16 cellular contexts compared by ENCODE assay signal in genomic region chr1:208595745-208596144, GRCh38.
DNase-seq lines count a peak whose midpoint lies in the region; FAIRE-seq and TF ChIP-seq lines count a peak whose summit lies in the region.
"Had no signal": no experiment of that assay in that cellular context is flagged by ENCODE, and none has a peak within 500 bp of the region (broad histone marks: within the 10 kb centered on the region; RNA-seq: fewer than 3 reads in every experiment).

No MANE protein-coding gene starts in this region.

- TF ChIP-seq CTCF in BJ (IDR thresholded peaks at IDR 0.05; ENCODE audit: insufficient read depth, low read depth, low read length) (no peak), mammary epithelial cell (conservative IDR thresholded peaks at IDR 0.05 in 1 of 2, IDR thresholded peaks at IDR 0.05 in 1 of 2; ENCODE audit: extremely low read depth in 1 of 2, insufficient read depth in 1 of 2, low read depth in 1 of 2, low read length in 2 of 2) (no peak), keratinocyte (optimal IDR thresholded peaks at IDR 0.05 in 1 of 3, IDR thresholded peaks at IDR 0.05 in 1 of 3, conservative IDR thresholded peaks at IDR 0.05 in 1 of 3; ENCODE audit: extremely low read depth in 1 of 3, insufficient read depth in 2 of 3, low read length in 3 of 3) (no peak), prostate gland (IDR thresholded peaks at IDR 0.05) (no peak), testis (IDR thresholded peaks at IDR 0.05) (no peak)

- H3K4me3 ChIP-seq in BJ (ENCODE audit: low read depth, low read length), result no peak overlapping the region
- H3K4me3 ChIP-seq in mammary epithelial cell (replicated peaks in 1 of 3; ENCODE audit: insufficient read depth in 1 of 3, low read depth in 2 of 3, low read length in 3 of 3), result no peak overlapping the region
- no peak overlapping the region for H3K4me3 ChIP-seq in keratinocyte (ENCODE audit: control insufficient read depth in 2 of 3, extremely low read depth in 1 of 3, insufficient read depth in 2 of 3, low read depth in 1 of 3, low read length in 3 of 3)
- no peak overlapping the region for H3K4me3 ChIP-seq in prostate gland
- no peak overlapping the region for H3K4me3 ChIP-seq in testis
- H3K4me3 ChIP-seq: coronary artery had no signal

- no peak for TF ChIP-seq POLR2A in prostate gland (IDR thresholded peaks at IDR 0.05)
- TF ChIP-seq POLR2A in testis (IDR thresholded peaks at IDR 0.05), result no peak

- no peaks in the 10 kb centered on the region for H3K36me3 ChIP-seq in BJ (ENCODE audit: control insufficient read depth, insufficient read depth, low read length)
- H3K36me3 ChIP-seq in mammary epithelial cell (ENCODE audit: insufficient read depth, low read length), result no peaks in the 10 kb centered on the region
- H3K36me3 ChIP-seq in keratinocyte (ENCODE audit: control insufficient read depth in 2 of 2, extremely low read depth in 1 of 2, insufficient read depth in 2 of 2, low read length in 2 of 2), result no peaks in the 10 kb centered on the region
- no peaks in the 10 kb centered on the region for H3K36me3 ChIP-seq in prostate gland
- no peaks in the 10 kb centered on the region for H3K36me3 ChIP-seq in testis (ENCODE audit: low read depth, missing control alignments)

- H3K9me1 ChIP-seq in keratinocyte (ENCODE audit: control insufficient read depth, extremely low read depth, insufficient read depth, low read length), result no peaks in the 10 kb centered on the region

- H3K4me2 ChIP-seq in mammary epithelial cell (ENCODE audit: insufficient read depth, low read depth, low read length) (no peak overlapping the region), keratinocyte (ENCODE audit: control insufficient read depth, extremely low read depth, insufficient read depth, low read depth, low read length) (no peak overlapping the region)

- WGBS in mammary epithelial cell (ENCODE audit: low coverage, missing lambda C conversion rate), result 67% methylated on average over 4 of the region's 4 CpGs
- WGBS in prostate gland, result 75% methylated on average over 4 of the region's 4 CpGs
- 65 to 77% methylated on average over 4 of the region's 4 CpGs for WGBS in testis, 2 donors

- intact Hi-C loops in mammary epithelial cell (cut with micrococcal nuclease), result no loop called here
- intact Hi-C loops in prostate gland (cut with DNase I), result no loop called here
- intact Hi-C loops in testis (cut with DNase I; ENCODE audit: low total_unique reads), result no loop called here

- H3K9ac ChIP-seq in mammary epithelial cell (ENCODE audit: insufficient read depth, low read length), result no peak overlapping the region
- no peak overlapping the region for H3K9ac ChIP-seq in keratinocyte (ENCODE audit: control insufficient read depth, extremely low read depth, insufficient read depth, low read length)

- FAIRE-seq in keratinocyte (lab: Jason Lieb, UNC), result peak; percentile 57

- no TSS peak for BruUV-seq in mammary epithelial cell (replicated peaks; lab: Mats Ljungman, UMichigan)

- no peak overlapping the region for H2AFZ ChIP-seq in mammary epithelial cell (ENCODE audit: low read depth, low read length)
- no peak overlapping the region for H2AFZ ChIP-seq in keratinocyte (ENCODE audit: control insufficient read depth, low read length)

- no peaks in the 10 kb centered on the region for H3K4me1 ChIP-seq in mammary epithelial cell (ENCODE audit: insufficient read depth, low read length)
- H3K4me1 ChIP-seq in keratinocyte (ENCODE audit: control insufficient read depth, extremely low read depth, insufficient read depth, low read length), result no peaks in the 10 kb centered on the region
- H3K4me1 ChIP-seq in prostate gland (replicated peaks), result no peaks in the 10 kb centered on the region
- no peaks in the 10 kb centered on the region for H3K4me1 ChIP-seq in testis

- dilution Hi-C loops in mammary epithelial cell (cut with HindIII; ENCODE audit: low sequenced_read_pairs) (no loop called here), keratinocyte (cut with MboI; ENCODE audit: extremely low pct_ligation_motif_present, low sequenced_read_pairs) (no loop called here)

- no peaks in the 10 kb centered on the region for H3K9me3 ChIP-seq in mammary epithelial cell (replicated peaks; ENCODE audit: insufficient read depth, low read length)
- no peaks in the 10 kb centered on the region for H3K9me3 ChIP-seq in keratinocyte (ENCODE audit: control insufficient read depth, low read depth, low read length)
- no peaks in the 10 kb centered on the region for H3K9me3 ChIP-seq in prostate gland
- H3K9me3 ChIP-seq in testis, result no peaks in the 10 kb centered on the region

- DNase-seq in BJ (ENCODE audit: low read depth) (peak; percentile 42), LHCN-M2 (ENCODE audit: low read depth) (peak; percentile 48), mammary epithelial cell (peak; percentile 4), keratinocyte (ENCODE audit: low read depth, low spot score) (no peak), anterior cingulate cortex (lab: John Stamatoyannopoulos, UW) (no peak), NAMALWA (ENCODE audit: low spot score) (no peak), prostate gland (ENCODE audit: low spot score) (no peak), testis (no peak)
- DNase-seq: activated CD4-positive, alpha-beta T cell treated with anti-CD3 and anti-CD28 coated beads, Interleukin-2, amount 50 U/mL, for 48 hours; activated naive CD8-positive, alpha-beta T cell treated with anti-CD3 and anti-CD28 coated beads, Interleukin-2, amount 50 U/mL, for 24 hours; activated T-cell treated with anti-CD3 and anti-CD28 coated beads, Interleukin-2, amount 50 U/mL, for 4 hours; natural killer cell; NCI-H2029; NCI-H748 treated with DMSO at 0.1 percent for 48 hours; SW 1271 had no signal

- in situ Hi-C loops in mammary epithelial cell (cut with MboI; ENCODE audit: low sequenced_read_pairs in 2 of 2), result no loop called here

- H3K79me2 ChIP-seq in mammary epithelial cell (ENCODE audit: insufficient read depth, low read length) (no peaks in the 10 kb centered on the region), keratinocyte (ENCODE audit: control insufficient read depth, insufficient read depth, low read length) (no peaks in the 10 kb centered on the region)

- CTCF ChIA-PET in BJ (lab: Yijun Ruan, JAX), result interaction anchor here (1.0 kb wide), 3 partner anchors 10 to 20 kb away, joined by 3 to 4 read pairs (median 3); no protein-coding TSS in a partner anchor
- CTCF ChIA-PET in mammary epithelial cell (lab: Charles Lee; ENCODE audit: low non-redundant PET), result no interaction called here

- H3K27ac ChIP-seq in mammary epithelial cell (ENCODE audit: insufficient read depth, low read depth, low read length) (no peak overlapping the region), keratinocyte (ENCODE audit: control insufficient read depth, insufficient read depth, low read length) (no peak overlapping the region), prostate gland (no peak overlapping the region), testis (no peak overlapping the region)
- H3K27ac ChIP-seq: coronary artery had no signal

- POLR2A ChIA-PET in BJ (lab: Charles Lee), result no interaction called here

- H3K27me3 ChIP-seq in BJ (ENCODE audit: control insufficient read depth, insufficient read depth, low read length) (no peaks in the 10 kb centered on the region), mammary epithelial cell (ENCODE audit: insufficient read depth, low read length) (peaks cover 4% of the 10 kb centered on the region), keratinocyte (ENCODE audit: control insufficient read depth, extremely low read depth, insufficient read depth, low read length) (peaks cover 6% of the 10 kb centered on the region), prostate gland (replicated peaks; ENCODE audit: insufficient read depth) (no peaks in the 10 kb centered on the region), testis (no peaks in the 10 kb centered on the region)

- H4K20me1 ChIP-seq in mammary epithelial cell (ENCODE audit: insufficient read depth, low read length) (no peaks in the 10 kb centered on the region), keratinocyte (ENCODE audit: control insufficient read depth, extremely low read depth, insufficient read depth, low read length) (no peaks in the 10 kb centered on the region)

Comparison
In these comparisons a context has a peak if more than half of its experiments do, and no peak if none do; other contexts are left out.
1. DNase-seq: peak in BJ (single experiment), LHCN-M2 (single experiment) and mammary epithelial cell (single experiment); none in keratinocyte (single experiment), anterior cingulate cortex (0 of 58), NAMALWA (single experiment), prostate gland (single experiment) and testis (single experiment).